In genomic region chr15:78049691-78050440, GRCh38 we compare ENCODE assay signal across 9 cellular contexts. TPM values are rescaled to one million over a fixed set of nuclear protein-coding genes. Genes with fewer than 3 reads are reported as not detected.
DNase-seq lines count a peak whose midpoint lies in the region; ATAC-seq and TF ChIP-seq lines count a peak whose summit lies in the region.
"Had no signal": no experiment of that assay in that cellular context is flagged by ENCODE, and none has a peak within 500 bp of the region (broad histone marks: within the 10 kb centered on the region; RNA-seq: fewer than 3 reads in every experiment).

No MANE protein-coding gene starts in this region.

- H3K79me1 ChIP-seq in mesendoderm (ENCODE audit: low read length) = no peaks in the 10 kb centered on the region

- peaks cover 48% of the 10 kb centered on the region for H3K36me3 Mint-ChIP-seq in activated T-helper 2 cell treated with anti-CD3 and anti-CD28 coated beads, Interferon-gamma antibody, Interleukin-2, Interleukin-4, amounts not matched to agents 10 μg/mL and 5 μg/mL and 100 μg/mL, durations not matched to agents 14 hours and 24 hours and 36 hours (ENCODE audit: low read depth)

- intact Hi-C loops in activated T-helper 2 cell treated with anti-CD3 and anti-CD28 coated beads, Interferon-gamma antibody, Interleukin-2, Interleukin-4, amounts not matched to agents 10 μg/mL and 5 μg/mL and 100 μg/mL, durations not matched to agents 14 hours and 24 hours and 36 hours (cut with micrococcal nuclease) = loop anchor here (1.0 to 10.0 kb wide), 4 partner anchors 16 to 385 kb away; partner anchors contain the start of gene IREB2

- no peaks in the 10 kb centered on the region for H3K9me3 Mint-ChIP-seq in activated T-helper 2 cell treated with anti-CD3 and anti-CD28 coated beads, Interferon-gamma antibody, Interleukin-2, Interleukin-4, amounts not matched to agents 10 μg/mL and 5 μg/mL and 100 μg/mL, durations not matched to agents 14 hours and 24 hours and 36 hours

- no peak overlapping the region for H3K23ac ChIP-seq in mesendoderm (ENCODE audit: low read length)

- H3K4ac ChIP-seq in mesendoderm (ENCODE audit: low read depth, low read length) = no peak overlapping the region

- peaks cover 93% of the 10 kb centered on the region for H3K4me1 Mint-ChIP-seq in activated T-helper 2 cell treated with anti-CD3 and anti-CD28 coated beads, Interferon-gamma antibody, Interleukin-2, Interleukin-4, amounts not matched to agents 10 μg/mL and 5 μg/mL and 100 μg/mL, durations not matched to agents 14 hours and 24 hours and 36 hours (ENCODE audit: low read depth)

- H3K27ac Mint-ChIP-seq in activated T-helper 2 cell treated with anti-CD3 and anti-CD28 coated beads, Interferon-gamma antibody, Interleukin-2, Interleukin-4, amounts not matched to agents 10 μg/mL and 5 μg/mL and 100 μg/mL, durations not matched to agents 14 hours and 24 hours and 36 hours = peak overlapping the region; percentile 98

- peak overlapping the region; percentile 61 for H2AK5ac ChIP-seq in mesendoderm (ENCODE audit: low read length)

- no peak for TF ChIP-seq EP300 in upper lobe of left lung (IDR thresholded peaks at IDR 0.05)

- ATAC-seq in GM21390 (IDR thresholded peaks at IDR 0.05; ENCODE audit: unreplicated experiment) (peak; percentile 78), upper lobe of left lung (ENCODE audit: low FRiP score in 2 of 2) (peak; percentile 25), esophagus mucosa (no peak)

- peak overlapping the region; percentile 65 for H3K56ac ChIP-seq in mesendoderm (ENCODE audit: low read length)

- H2BK15ac ChIP-seq in mesendoderm (replicated peaks; ENCODE audit: low read depth) = no peak overlapping the region

- H3K4me3 Mint-ChIP-seq in activated T-helper 2 cell treated with anti-CD3 and anti-CD28 coated beads, Interferon-gamma antibody, Interleukin-2, Interleukin-4, amounts not matched to agents 10 μg/mL and 5 μg/mL and 100 μg/mL, durations not matched to agents 14 hours and 24 hours and 36 hours (ENCODE audit: low read depth) = peak overlapping the region; percentile 72

- no peak overlapping the region for H3K4me2 ChIP-seq in mesendoderm (ENCODE audit: low read length)

- TF ChIP-seq CTCF in upper lobe of left lung (IDR thresholded peaks at IDR 0.05) = no peak

- no peak overlapping the region for H3K18ac ChIP-seq in mesendoderm (ENCODE audit: low read length)

- no peaks in the 10 kb centered on the region for H3K36me3 ChIP-seq in mesendoderm (ENCODE audit: control insufficient read depth, insufficient read depth, low read length)
- peaks cover 0 to 10% (median 4%) of the 10 kb centered on the region in 4 donors for H3K36me3 ChIP-seq in upper lobe of left lung

- no peaks in the 10 kb centered on the region for H3K79me2 ChIP-seq in mesendoderm (ENCODE audit: control insufficient read depth, insufficient read depth, low read length)

- H3K27ac ChIP-seq in mesendoderm (ENCODE audit: low read depth, low read length) = no peak overlapping the region
- H3K27ac ChIP-seq in upper lobe of left lung = peak overlapping the region; percentile 43 to 78 (median 66)

- in situ Hi-C loops in KBM-7 (cut with MboI; ENCODE audit: low pct_unique_long_range_greater_than_20kb, low sequenced_read_pairs) = no loop called here

- H3K4me3 ChIP-seq in mesendoderm (ENCODE audit: low read length) (no peak overlapping the region), upper lobe of left lung (no peak overlapping the region)

- H4K5ac ChIP-seq in mesendoderm (ENCODE audit: low read length) = no peak overlapping the region

- DNase-seq in Daoy (ENCODE audit: low read depth) (peak; percentile 64), KBM-7 (peak; percentile 94), mesendoderm (no peak), upper lobe of left lung (no peak), NCI-H187 (lab: John Stamatoyannopoulos, UW) (no peak)
- DNase-seq in activated T-helper 2 cell treated with anti-CD3 and anti-CD28 coated beads, Interferon-gamma antibody, Interleukin-2, Interleukin-4, amounts not matched to agents 10 μg/mL and 5 μg/mL and 100 μg/mL, durations not matched to agents 14 hours and 24 hours and 36 hours (ENCODE audit: low spot score) = peak; percentile 57

- peaks cover 13% of the 10 kb centered on the region for H3K4me1 ChIP-seq in mesendoderm (ENCODE audit: control insufficient read depth, low read depth, low read length)
- peaks cover 76 to 88% (median 80%) of the 10 kb centered on the region in 4 donors for H3K4me1 ChIP-seq in upper lobe of left lung

- no peak for TF ChIP-seq POLR2A in upper lobe of left lung (IDR thresholded peaks at IDR 0.05)

- peak overlapping the region; percentile 1 for H2BK5ac ChIP-seq in mesendoderm (ENCODE audit: low read length)

- no peaks in the 10 kb centered on the region for H3K27me3 Mint-ChIP-seq in activated T-helper 2 cell treated with anti-CD3 and anti-CD28 coated beads, Interferon-gamma antibody, Interleukin-2, Interleukin-4, amounts not matched to agents 10 μg/mL and 5 μg/mL and 100 μg/mL, durations not matched to agents 14 hours and 24 hours and 36 hours (ENCODE audit: low read depth)

- no CpG with 5 or more reads among the region's 7 CpGs for WGBS in mesendoderm (ENCODE audit: extremely low coverage, insufficient coverage, low lambda C conversion rate)
- 38 to 40% methylated on average over 7 of the region's 7 CpGs for WGBS in upper lobe of left lung, 2 donors

- H2BK120ac ChIP-seq in mesendoderm (ENCODE audit: low read depth, low read length) = no peak overlapping the region

- H3K9me3 ChIP-seq in upper lobe of left lung = no peaks in the 10 kb centered on the region

- no peak overlapping the region for H4K8ac ChIP-seq in mesendoderm (ENCODE audit: low read depth, low read length)

- H3K9ac ChIP-seq in mesendoderm (ENCODE audit: low read length) = no peak overlapping the region

- H3K27me3 ChIP-seq in mesendoderm (ENCODE audit: insufficient read depth, low read length, poor library complexity) (no peaks in the 10 kb centered on the region), upper lobe of left lung (no peaks in the 10 kb centered on the region)

RNA-seq across cellular contexts. Expression of gene TBC1D2B, which starts 27.6 kb away (rescaled TPM):
- 8.2 and 8.7 TPM in 2 replicates for total RNA-seq in Daoy (2014; rRNA removed; shearing (Covaris generic))
- 55.0 and 63.5 TPM in 2 replicates for total RNA-seq in activated T-helper 2 cell treated with anti-CD3 and anti-CD28 coated beads, Interferon-gamma antibody, Interleukin-2, Interleukin-4, amounts not matched to agents 10 μg/mL and 5 μg/mL and 100 μg/mL, durations not matched to agents 14 hours and 24 hours and 36 hours
- polyA plus RNA-seq in mesendoderm (2013, experiment 1 of 2) = 5.2 TPM
- polyA plus RNA-seq in mesendoderm (2013, experiment 2 of 2) = 5.4 TPM
- total RNA-seq in upper lobe of left lung = 100 to 1,000 TPM in 1 of 6 donors, 10 to 100 TPM in 5; 31.5 to 103 (median 64.2) TPM
- total RNA-seq in esophagus mucosa = 18.6 TPM

RNA-seq across cellular contexts. Expression of gene SH2D7, which starts 42.5 kb away (rescaled TPM):
- not detected in 2 replicates for total RNA-seq in Daoy (2014; rRNA removed; shearing (Covaris generic))
- not detected in 2 replicates for total RNA-seq in activated T-helper 2 cell treated with anti-CD3 and anti-CD28 coated beads, Interferon-gamma antibody, Interleukin-2, Interleukin-4, amounts not matched to agents 10 μg/mL and 5 μg/mL and 100 μg/mL, durations not matched to agents 14 hours and 24 hours and 36 hours
- not detected for polyA plus RNA-seq in mesendoderm (2013, experiment 1 of 2)
- not detected for polyA plus RNA-seq in mesendoderm (2013, experiment 2 of 2)
- under 1 TPM in 1 of 6 donors, not detected in 5; 0.09 TPM for total RNA-seq in upper lobe of left lung
- total RNA-seq in esophagus mucosa = not detected
- total RNA-seq: kidney epithelial cell had no signal

Comparison
In these comparisons a context has a peak if more than half of its experiments do, and no peak if none do; other contexts are left out.
1. DNase-seq: peak in Daoy (single experiment), KBM-7 (single experiment) and activated T-helper 2 cell treated with anti-CD3 and anti-CD28 coated beads, Interferon-gamma antibody, Interleukin-2, Interleukin-4, amounts not matched to agents 10 μg/mL and 5 μg/mL and 100 μg/mL, durations not matched to agents 14 hours and 24 hours and 36 hours (single experiment); none in mesendoderm (single experiment), upper lobe of left lung (0 of 2) and NCI-H187 (0 of 2).